13 cellular contexts compared by ENCODE assay signal in genomic region chr5:124658867-124659557, GRCh38.
DNase-seq lines count a peak whose midpoint lies in the region; ATAC-seq and TF ChIP-seq lines count a peak whose summit lies in the region.
"Had no signal": no experiment of that assay in that cellular context is flagged by ENCODE, and none has a peak within 500 bp of the region (broad histone marks: within the 10 kb centered on the region; RNA-seq: fewer than 3 reads in every experiment).

No MANE protein-coding gene starts in this region.

- H3K27me3 ChIP-seq in Karpas-422 (ENCODE audit: low read length) (no peaks in the 10 kb centered on the region), SJCRH30 (no peaks in the 10 kb centered on the region), hepatocyte (no peaks in the 10 kb centered on the region), sigmoid colon (no peaks in the 10 kb centered on the region), tibial nerve (no peaks in the 10 kb centered on the region)
- H3K27me3 ChIP-seq: gastrocnemius medialis had no signal

- H2AFZ ChIP-seq in Karpas-422 (ENCODE audit: low read length) (peak overlapping the region; percentile 66; the same call in 1 of the 2 replicates), hepatocyte (no peak overlapping the region)

- H4K20me1 ChIP-seq in Karpas-422 (ENCODE audit: insufficient read depth, low read depth, low read length) (no peaks in the 10 kb centered on the region), hepatocyte (ENCODE audit: insufficient read depth, poor library complexity, severe bottlenecking) (no peaks in the 10 kb centered on the region)

- intact Hi-C loops in sigmoid colon (cut with DNase I) = loop anchor here (10.0 kb wide), 2 partner anchors 246 to 746 kb away; no protein-coding TSS in a partner anchor

- DNase-seq in Karpas-422 = peak; percentile 83
- DNase-seq in SJCRH30 = no peak
- no peak for DNase-seq in hepatocyte (ENCODE audit: low spot score)
- no peak for DNase-seq in sigmoid colon
- no peak for DNase-seq in tibial nerve (ENCODE audit: low spot score in 2 of 2)
- DNase-seq in iPS-NIHi11 (ENCODE audit: low spot score) = no peak
- no peak for DNase-seq in cortex of kidney (lab: John Stamatoyannopoulos, UW)
- DNase-seq: activated gamma-delta T cell treated with Interleukin-2 at 50 U/mL for 16 hours, gastrocnemius medialis, NCI-H1048, NCI-H82 had no signal

- no peak for TF ChIP-seq CTCF in hepatocyte (IDR thresholded peaks at IDR 0.05; ENCODE audit: poor library complexity)
- TF ChIP-seq CTCF in sigmoid colon (IDR thresholded peaks at IDR 0.05) = no peak
- TF ChIP-seq CTCF in tibial nerve (IDR thresholded peaks at IDR 0.05) = no peak

- H3K4me2 ChIP-seq in Karpas-422 (ENCODE audit: low read depth, low read length, poor library complexity, severe bottlenecking) (peak overlapping the region; percentile 60), hepatocyte (no peak overlapping the region)

- H3K36me3 ChIP-seq in Karpas-422 (ENCODE audit: insufficient read depth, low read length) (no peaks in the 10 kb centered on the region), SJCRH30 (no peaks in the 10 kb centered on the region), hepatocyte (replicated peaks; ENCODE audit: insufficient read depth, low read depth) (no peaks in the 10 kb centered on the region), sigmoid colon (no peaks in the 10 kb centered on the region), tibial nerve (no peaks in the 10 kb centered on the region)
- H3K36me3 ChIP-seq: gastrocnemius medialis, HAP-1 had no signal

- H3K79me2 ChIP-seq in Karpas-422 (ENCODE audit: low read length) (no peaks in the 10 kb centered on the region), hepatocyte (peaks cover 58% of the 10 kb centered on the region)

- peaks cover 89% of the 10 kb centered on the region for H3K4me1 ChIP-seq in Karpas-422 (ENCODE audit: low read length)
- peaks cover 64% of the 10 kb centered on the region for H3K4me1 ChIP-seq in SJCRH30
- H3K4me1 ChIP-seq in hepatocyte (ENCODE audit: insufficient read depth) = peaks cover 79% of the 10 kb centered on the region
- H3K4me1 ChIP-seq in sigmoid colon = peaks cover 0 to 76% (median 74%) of the 10 kb centered on the region in 4 donors
- peaks cover 0 to 78% (median 55%) of the 10 kb centered on the region in 4 donors for H3K4me1 ChIP-seq in tibial nerve

- H3K27ac ChIP-seq in Karpas-422 (ENCODE audit: low read length) = peak overlapping the region; percentile 65
- H3K27ac ChIP-seq in SJCRH30 = peak overlapping the region; percentile 96; the same call in 1 of the 2 replicates
- peak overlapping the region; percentile 70 for H3K27ac ChIP-seq in hepatocyte
- peak overlapping the region in 3 of 4 donors; percentile 29 to 71 (median 60) for H3K27ac ChIP-seq in sigmoid colon
- H3K27ac ChIP-seq in tibial nerve = peak overlapping the region in 1 of 4 donors; percentile 71

- H3K4me3 ChIP-seq in Karpas-422 (ENCODE audit: low read length) (peak overlapping the region; percentile 40), SJCRH30 (no peak overlapping the region), hepatocyte (no peak overlapping the region), sigmoid colon (no peak overlapping the region), tibial nerve (no peak overlapping the region)
- H3K4me3 ChIP-seq: gastrocnemius medialis, HAP-1 had no signal

- peak overlapping the region; percentile 45 for H3K9ac ChIP-seq in Karpas-422 (ENCODE audit: low read length)

- H3K9me2 ChIP-seq in Karpas-422 (replicated peaks; ENCODE audit: insufficient read depth, low read length) (no peaks in the 10 kb centered on the region), hepatocyte (replicated peaks; ENCODE audit: insufficient read depth) (no peaks in the 10 kb centered on the region)

- WGBS in hepatocyte (ENCODE audit: low lambda C conversion rate, missing lambda C conversion rate) = 75% methylated on average over 6 of the region's 6 CpGs
- WGBS in sigmoid colon, 2 donors = 62 to 63% methylated on average over 6 of the region's 6 CpGs
- 75 to 81% methylated on average over 6 of the region's 6 CpGs for WGBS in tibial nerve, 2 donors

- TF ChIP-seq EP300 in sigmoid colon (IDR thresholded peaks at IDR 0.05) (no peak), tibial nerve (IDR thresholded peaks at IDR 0.05) (peak in 1 of 2 donors; percentile 42)

- no peak for TF ChIP-seq POLR2A in sigmoid colon (IDR thresholded peaks at IDR 0.05)
- no peak for TF ChIP-seq POLR2A in tibial nerve (IDR thresholded peaks at IDR 0.05)

- no peaks in the 10 kb centered on the region for H3K9me3 ChIP-seq in Karpas-422 (ENCODE audit: low read length)
- no peaks in the 10 kb centered on the region for H3K9me3 ChIP-seq in SJCRH30 (replicated peaks)
- no peaks in the 10 kb centered on the region for H3K9me3 ChIP-seq in hepatocyte (ENCODE audit: low read depth)
- H3K9me3 ChIP-seq in sigmoid colon = no peaks in the 10 kb centered on the region
- no peaks in the 10 kb centered on the region for H3K9me3 ChIP-seq in tibial nerve
- H3K9me3 ChIP-seq: gastrocnemius medialis, HAP-1 had no signal

- ATAC-seq in GM21447 (IDR thresholded peaks at IDR 0.05; ENCODE audit: unreplicated experiment) = no peak
- ATAC-seq: gastrocnemius medialis had no signal
